ENCODE assay signal across 8 cellular contexts in genomic region chr11:63986932-63987513, GRCh38. TPM values are rescaled to one million over a fixed set of nuclear protein-coding genes. Genes with fewer than 3 reads are reported as not detected.
DNase-seq lines count a peak whose midpoint lies in the region; ATAC-seq and TF ChIP-seq lines count a peak whose summit lies in the region.

No MANE protein-coding gene starts in this region.

- H2AFZ ChIP-seq in OCI-LY1 (ENCODE audit: low read length): no peak overlapping the region

- ATAC-seq in GM18873 (IDR thresholded peaks at IDR 0.05; ENCODE audit: low FRiP score, unreplicated experiment) (no peak), GM21737 (IDR thresholded peaks at IDR 0.05; ENCODE audit: unreplicated experiment) (no peak)

- TF ChIP-seq CTCF in C4-2B (conservative IDR thresholded peaks at IDR 0.05) (no peak), OCI-LY1 (IDR thresholded peaks at IDR 0.05; ENCODE audit: low read length) (no peak), neural crest cell (conservative IDR thresholded peaks at IDR 0.05) (no peak)

- H3K27me3 Mint-ChIP-seq in neural crest cell (ENCODE audit: low read depth): peaks cover 4% of the 10 kb centered on the region

- DNase-seq in neural crest cell (ENCODE audit: low read depth, low spot score): no peak
- no peak for DNase-seq in stimulated activated CD4-positive, alpha-beta T cell treated with anti-CD3 and anti-CD28 coated beads, Interleukin-1b, Interleukin-23, amount 100 ng/mL, for 48 hours
- DNase-seq in stimulated activated CD4-positive, alpha-beta T cell treated with anti-CD3 and anti-CD28 coated beads, Interleukin-4, amount 100 ng/mL, for 4 hours: no peak

- peaks cover 31% of the 10 kb centered on the region for H3K4me1 ChIP-seq in OCI-LY1 (ENCODE audit: insufficient read depth, low read length, severe bottlenecking)
- H3K4me1 ChIP-seq in endocrine pancreas (ENCODE audit: control insufficient read depth, insufficient read depth, low read length): no peaks in the 10 kb centered on the region

- peak overlapping the region; percentile 89 for H3K27ac ChIP-seq in C4-2B
- H3K27ac ChIP-seq in OCI-LY1 (ENCODE audit: low read depth, low read length, poor library complexity, severe bottlenecking): no peak overlapping the region

- peak overlapping the region; percentile 98 for H3K9ac ChIP-seq in OCI-LY1 (ENCODE audit: low read length)
- H3K9ac ChIP-seq in endocrine pancreas (ENCODE audit: control insufficient read depth, insufficient read depth, low read length): peak overlapping the region; percentile 90

- H3F3A ChIP-seq in OCI-LY1 (ENCODE audit: insufficient read depth, low read length): no peaks in the 10 kb centered on the region

- H3K36me3 Mint-ChIP-seq in neural crest cell (ENCODE audit: low read depth): peaks cover 15% of the 10 kb centered on the region

- H3K4me3 Mint-ChIP-seq in neural crest cell: peak overlapping the region; percentile 90

- no peaks in the 10 kb centered on the region for H3K9me3 Mint-ChIP-seq in neural crest cell

- H3K36me3 ChIP-seq in OCI-LY1 (ENCODE audit: insufficient read depth, low read length) (peaks cover 35% of the 10 kb centered on the region), endocrine pancreas (ENCODE audit: control insufficient read depth, insufficient read depth, low read length) (peaks cover 3% of the 10 kb centered on the region)

- peak overlapping the region; percentile 93 for H3K4me2 ChIP-seq in OCI-LY1 (ENCODE audit: low read length)

- peaks cover 25% of the 10 kb centered on the region for H3K4me1 Mint-ChIP-seq in neural crest cell

- no peaks in the 10 kb centered on the region for H4K20me1 ChIP-seq in OCI-LY1 (ENCODE audit: insufficient read depth, low read length)

- H3K27me3 ChIP-seq in OCI-LY1 (ENCODE audit: insufficient read depth, low read length): no peaks in the 10 kb centered on the region
- no peaks in the 10 kb centered on the region for H3K27me3 ChIP-seq in endocrine pancreas (ENCODE audit: control insufficient read depth, insufficient read depth, low read length)

- H3K9me3 ChIP-seq in OCI-LY1 (ENCODE audit: low read length): no peaks in the 10 kb centered on the region
- H3K9me3 ChIP-seq in endocrine pancreas (ENCODE audit: control insufficient read depth, low read length): no peaks in the 10 kb centered on the region

- H3K4me3 ChIP-seq in OCI-LY1 (ENCODE audit: low read depth, low read length, poor library complexity, severe bottlenecking) (peak overlapping the region; percentile 97), endocrine pancreas (ENCODE audit: control insufficient read depth, insufficient read depth, low read length) (no peak overlapping the region)

- H3K79me2 ChIP-seq in OCI-LY1 (ENCODE audit: insufficient read depth, low read length): 0 out of 2 replicates have a peak, but pooled peaks cover 10% of the 10 kb centered on the region

- H3K9me2 ChIP-seq in OCI-LY1 (ENCODE audit: low read depth, low read length): no peaks in the 10 kb centered on the region

- no peak overlapping the region for H3K27ac Mint-ChIP-seq in neural crest cell (ENCODE audit: unreplicated experiment)

RNA-seq across cellular contexts. Expression of gene OTUB1, which starts 0.8 kb away (rescaled TPM):
- total RNA-seq in neural crest cell: 122 and 124 TPM in 2 replicates

RNA-seq across cellular contexts. Expression of gene COX8A, which starts 12.6 kb away (rescaled TPM):
- 349 and 389 TPM in 2 replicates for total RNA-seq in neural crest cell

RNA-seq across cellular contexts. Expression of gene NAA40, which starts 48.2 kb away (rescaled TPM):
- 64.5 and 71.2 TPM in 2 replicates for total RNA-seq in neural crest cell

RNA-seq across cellular contexts. Expression of gene FLRT1, which starts 48.7 kb away (rescaled TPM):
- 2.4 and 3.0 TPM in 2 replicates for total RNA-seq in neural crest cell
